ENCODE assay signal across 8 cellular contexts in the genomic region with DNA sequence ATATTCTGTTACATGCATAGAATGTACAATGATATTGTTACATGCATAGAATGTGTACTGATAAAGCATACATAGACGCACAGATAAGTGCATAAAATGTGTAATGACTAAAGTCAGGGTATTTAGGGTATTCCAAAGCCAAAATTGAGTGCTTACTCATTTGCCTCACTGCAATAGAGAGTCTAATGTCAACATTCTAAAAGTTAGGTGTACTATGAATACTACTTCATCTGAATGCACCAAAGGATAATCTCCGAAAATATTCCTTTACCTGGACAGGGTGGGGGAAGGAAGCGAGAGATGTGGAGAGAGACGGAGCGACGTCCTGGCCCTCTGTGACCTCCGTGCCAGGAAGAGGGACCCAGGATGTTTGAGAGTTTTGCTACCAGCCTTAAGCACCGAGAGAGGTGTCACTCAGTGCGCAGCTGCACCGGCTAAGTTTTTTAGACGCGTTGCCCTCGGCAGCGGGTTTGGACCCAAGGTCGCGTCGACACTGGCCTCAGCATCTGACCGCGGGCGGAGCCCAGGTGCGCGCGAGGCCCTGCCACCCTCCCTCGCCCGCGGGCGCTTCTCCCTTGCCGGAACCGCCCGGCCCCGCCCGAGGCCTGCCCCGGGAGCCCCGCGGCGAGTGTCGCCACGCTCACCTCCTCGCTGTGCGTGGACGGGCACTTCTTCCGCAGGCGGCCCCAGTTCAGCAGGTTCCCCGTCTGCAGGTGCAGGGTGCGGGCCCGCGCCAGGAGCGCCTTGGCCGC. TPM values are rescaled to one million over a fixed set of nuclear protein-coding genes. Genes with fewer than 3 reads are reported as not detected.
A peak's percentile ranks its signal among the peaks of the same experiment; 100 is the strongest.
DNase-seq lines count a peak whose midpoint lies in the region; ATAC-seq and TF ChIP-seq lines count a peak whose summit lies in the region.

No MANE protein-coding gene starts in this region.

- H3K4me3 ChIP-seq in HFF-Myc (replicated peaks; ENCODE audit: low read depth, low read length), result peak overlapping the region; percentile 72
- H3K4me3 ChIP-seq in NB4 (ENCODE audit: low read depth, low read length), result peak overlapping the region; percentile 82

- H3K36me3 Mint-ChIP-seq in naive thymus-derived CD8-positive, alpha-beta T cell, result no peaks in the 10 kb centered on the region

- H3K4me3 Mint-ChIP-seq in naive thymus-derived CD8-positive, alpha-beta T cell, result peak overlapping the region; percentile 81 to 95 (median 92)

- H3K9me3 Mint-ChIP-seq in naive thymus-derived CD8-positive, alpha-beta T cell, result peaks cover 0 to 6% (median 0%) of the 10 kb centered on the region in 9 donors

- H3K27me3 Mint-ChIP-seq in naive thymus-derived CD8-positive, alpha-beta T cell, result peaks cover 0 to 2% (median 0%) of the 10 kb centered on the region in 5 donors

- POLR2A ChIA-PET in naive thymus-derived CD8-positive, alpha-beta T cell (lab: Charles Lee), result interaction anchor here (1.0 to 3.6 kb wide), 4 partner anchors 30 to 510 kb away, joined by 3 to 33 read pairs (median 14); partner anchors contain the start of genes ABCD3 and DNTTIP2

- peak overlapping the region; percentile 74 to 96 (median 90) for H3K27ac Mint-ChIP-seq in naive thymus-derived CD8-positive, alpha-beta T cell

- DNase-seq in DMS79 treated with DMSO at 0.1 percent for 48 hours (lab: John Stamatoyannopoulos, UW) (peak; percentile 6), DMS79 (lab: John Stamatoyannopoulos, UW) (no peak), HFF-Myc (ENCODE audit: extremely low read depth, low read depth) (no peak), NB4 (ENCODE audit: low read depth) (peak; percentile 60), erythroblast (lab: John Stamatoyannopoulos, UW) (peak; percentile 71 to 81)
- peak; percentile 10 to 18 (median 16) for DNase-seq in activated CD8-positive, alpha-beta memory T cell treated with anti-CD3 and anti-CD28 coated beads for 48 hours (ENCODE audit: low read depth in 2 of 3, low spot score in 2 of 3)
- peak; percentile 20 to 73 (median 52) for DNase-seq in naive thymus-derived CD8-positive, alpha-beta T cell
- DNase-seq in stimulated activated naive CD4-positive, alpha-beta T cell (lab: John Stamatoyannopoulos, UW), result peak; percentile 18 to 78 (median 56)

- ATAC-seq in naive thymus-derived CD8-positive, alpha-beta T cell, result peak; percentile 56 to 57

- no peak for TF ChIP-seq POLR2A in NB4 (IDR thresholded peaks at IDR 0.05; ENCODE audit: extremely low read depth, insufficient read length)
- TF ChIP-seq POLR2A in erythroblast (IDR thresholded peaks at IDR 0.05; ENCODE audit: low read length), result no peak

- TF ChIP-seq CTCF in HFF-Myc (IDR thresholded peaks at IDR 0.05; ENCODE audit: low read depth, low read length, missing control alignments) (no peak), NB4 (IDR thresholded peaks at IDR 0.05; ENCODE audit: low read depth, low read length) (no peak)

- H3K4me1 Mint-ChIP-seq in naive thymus-derived CD8-positive, alpha-beta T cell, result peaks cover 12 to 48% (median 40%) of the 10 kb centered on the region in 4 donors

RNA-seq across cellular contexts. Expression of gene GCLM, which starts 0.7 kb away (rescaled TPM):
- 10 to 100 TPM; 18.5 to 19.3 TPM for total RNA-seq in naive thymus-derived CD8-positive, alpha-beta T cell
- polyA plus RNA-seq in naive thymus-derived CD8-positive, alpha-beta T cell, result 10 to 100 TPM; 11.3 to 18.2 (median 14.2) TPM

RNA-seq across cellular contexts. Expression of gene DNTTIP2, which starts 29.6 kb away (rescaled TPM):
- total RNA-seq in naive thymus-derived CD8-positive, alpha-beta T cell, result 10 to 100 TPM; 74.2 to 87.6 TPM
- 10 to 100 TPM; 68.8 to 72.9 (median 70.9) TPM for polyA plus RNA-seq in naive thymus-derived CD8-positive, alpha-beta T cell

Comparison
In these comparisons a context has a peak if more than half of its experiments do, and no peak if none do; other contexts are left out.
1. DNase-seq: peak in DMS79 treated with DMSO at 0.1 percent for 48 hours (single experiment), NB4 (single experiment), activated CD8-positive, alpha-beta memory T cell treated with anti-CD3 and anti-CD28 coated beads for 48 hours (3 of 3), erythroblast (2 of 2), naive thymus-derived CD8-positive, alpha-beta T cell (10 of 10) and stimulated activated naive CD4-positive, alpha-beta T cell (6 of 6); none in DMS79 (single experiment) and HFF-Myc (single experiment).